In genomic region chr3:185824051-185824466, GRCh38 we compare ENCODE assay signal across 8 cellular contexts. TPM values are rescaled to one million over a fixed set of nuclear protein-coding genes. Genes with fewer than 3 reads are reported as not detected.
A peak's percentile ranks its signal among the peaks of the same experiment; 100 is the strongest.
DNase-seq lines count a peak whose midpoint lies in the region; ATAC-seq and TF ChIP-seq lines count a peak whose summit lies in the region.

No MANE protein-coding gene starts in this region.

- H3K36me3 Mint-ChIP-seq in activated T-cell treated with anti-CD3 and anti-CD28 coated beads, Interleukin-2, amount 50 U/mL, for 72 hours (ENCODE audit: insufficient read depth in 2 of 2), result peaks cover 4 to 6% of the 10 kb centered on the region in 2 donors

- no peak overlapping the region for H3K27ac Mint-ChIP-seq in activated T-cell treated with anti-CD3 and anti-CD28 coated beads, Interleukin-2, amount 50 U/mL, for 72 hours

- DNase-seq in 8988T (peak; percentile 51), HAP-1 (ENCODE audit: low spot score in 2 of 2) (peak in 1 of 2 experiments; percentile 48), left ventricle myocardium inferior (no peak), sciatic nerve (ENCODE audit: low spot score) (peak; percentile 66), GM19240 (ENCODE audit: insufficient read length, low spot score) (no peak)
- DNase-seq in activated T-cell treated with anti-CD3 and anti-CD28 coated beads, Interleukin-2, amount 50 U/mL, for 72 hours, result peak; percentile 3 to 12

- H3K4me1 ChIP-seq in HAP-1 (peaks cover 40% of the 10 kb centered on the region), left ventricle myocardium inferior (peaks cover 53% of the 10 kb centered on the region)

- H3K4me3 ChIP-seq in HAP-1 (peak overlapping the region; percentile 81), left ventricle myocardium inferior (peak overlapping the region; percentile 88)

- peaks cover 80% of the 10 kb centered on the region for H3K27me3 Mint-ChIP-seq in activated T-cell treated with anti-CD3 and anti-CD28 coated beads, Interleukin-2, amount 50 U/mL, for 72 hours (ENCODE audit: low read depth)

- no peaks in the 10 kb centered on the region for H3K27me3 ChIP-seq in HAP-1 (ENCODE audit: low read depth)
- H3K27me3 ChIP-seq in left ventricle myocardium inferior (ENCODE audit: low read depth), result peaks cover 38% of the 10 kb centered on the region

- H3K36me3 ChIP-seq in HAP-1 (replicated peaks) (no peaks in the 10 kb centered on the region; the same call in 1 of the 2 replicates), left ventricle myocardium inferior (no peaks in the 10 kb centered on the region)

- H3K9me3 ChIP-seq in HAP-1 (no peaks in the 10 kb centered on the region), left ventricle myocardium inferior (replicated peaks) (no peaks in the 10 kb centered on the region)

- peaks cover 8% of the 10 kb centered on the region for H3K4me1 Mint-ChIP-seq in activated T-cell treated with anti-CD3 and anti-CD28 coated beads, Interleukin-2, amount 50 U/mL, for 72 hours (ENCODE audit: low read depth)

- intact Hi-C loops in left ventricle myocardium inferior (cut with micrococcal nuclease) (no loop called here), sciatic nerve (cut with DNase I) (no loop called here)

- H3K4me3 Mint-ChIP-seq in activated T-cell treated with anti-CD3 and anti-CD28 coated beads, Interleukin-2, amount 50 U/mL, for 72 hours, result peak overlapping the region; percentile 91 to 92

- H3K9me3 Mint-ChIP-seq in activated T-cell treated with anti-CD3 and anti-CD28 coated beads, Interleukin-2, amount 50 U/mL, for 72 hours, result no peaks in the 10 kb centered on the region

- no peak for ATAC-seq in activated T-cell treated with anti-CD3 and anti-CD28 coated beads, Interleukin-2, amount 50 U/mL, for 72 hours (replicated peaks in 1 of 2)
- ATAC-seq in sciatic nerve (peak; percentile 27), HG02623 (IDR thresholded peaks at IDR 0.05; ENCODE audit: unreplicated experiment) (no peak), HG03378 (IDR thresholded peaks at IDR 0.05; ENCODE audit: unreplicated experiment) (no peak)

- in situ Hi-C loops in HAP-1 (cut with MboI; ENCODE audit: low sequenced_read_pairs), result no loop called here

- peak overlapping the region; percentile 82 for H3K27ac ChIP-seq in left ventricle myocardium inferior (replicated peaks)

- TF ChIP-seq CTCF in left ventricle myocardium inferior (IDR thresholded peaks at IDR 0.05; ENCODE audit: borderline replicate concordance), result no peak

RNA-seq across cellular contexts. Expression of gene IGF2BP2, which starts 0.8 kb away (rescaled TPM):
- total RNA-seq in activated T-cell treated with anti-CD3 and anti-CD28 coated beads, Interleukin-2, amount 50 U/mL, for 72 hours, result 1 to 10 TPM in 1 of 2 donors, under 1 TPM in 1; 0.53 to 1.2 TPM
- total RNA-seq in left ventricle myocardium inferior (17.9 TPM), sciatic nerve (52.2 TPM)

Comparison
In these comparisons a context has a peak if more than half of its experiments do, and no peak if none do; other contexts are left out.
1. DNase-seq: peak in 8988T (single experiment), activated T-cell treated with anti-CD3 and anti-CD28 coated beads, Interleukin-2, amount 50 U/mL, for 72 hours (2 of 2) and sciatic nerve (single experiment); none in left ventricle myocardium inferior (single experiment) and GM19240 (single experiment).